ENCODE assay signal across 8 cellular contexts in the genomic region with DNA sequence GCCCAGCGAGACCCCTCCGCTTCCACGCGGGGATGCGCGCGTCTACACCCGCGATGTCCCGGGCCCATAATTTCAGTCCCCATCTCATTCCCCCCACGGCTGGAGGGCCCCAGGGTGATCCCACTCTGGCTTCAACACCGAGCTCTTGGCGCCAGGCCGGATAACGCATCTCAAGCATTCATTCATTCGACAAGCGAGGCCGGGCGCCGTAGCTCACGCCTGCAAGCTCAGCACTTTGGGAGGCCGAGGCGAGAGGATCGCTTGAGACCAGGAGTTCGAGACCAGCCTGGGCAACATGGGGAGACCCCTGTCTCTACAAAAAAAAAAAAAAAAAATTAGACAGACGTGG. TPM values are rescaled to one million over a fixed set of nuclear protein-coding genes. Genes with fewer than 3 reads are reported as not detected.
DNase-seq lines count a peak whose midpoint lies in the region; ATAC-seq lines count a peak whose summit lies in the region.

No MANE protein-coding gene starts in this region.

- H3K4me3 ChIP-seq in right cardiac atrium (ENCODE audit: low read length) = peak overlapping the region; percentile 29

- H3K4me1 ChIP-seq in right cardiac atrium (ENCODE audit: control insufficient read depth, insufficient read depth, low read length) = peaks cover 2% of the 10 kb centered on the region

- DNase-seq in NCI-H2029 (lab: John Stamatoyannopoulos, UW) = peak; percentile 38
- no peak for DNase-seq in NCI-H2029 treated with DMSO at 0.1 percent for 48 hours (lab: John Stamatoyannopoulos, UW)
- DNase-seq in activated CD4-positive, alpha-beta memory T cell treated with anti-CD3 and anti-CD28 coated beads for 36 hours = no peak
- peak; percentile 58 to 82 (median 75) for DNase-seq in right cardiac atrium
- DNase-seq in stimulated activated naive CD8-positive, alpha-beta T cell treated with anti-CD3 and anti-CD28 coated beads, Interleukin-15, amount 100 ng/mL, for 72 hours = no peak
- no peak for DNase-seq in A172 (ENCODE audit: low spot score)
- DNase-seq in T1000 (lab: John Stamatoyannopoulos, UW) = no peak

- CTCF ChIA-PET in activated CD4-positive, alpha-beta memory T cell treated with anti-CD3 and anti-CD28 coated beads for 36 hours (lab: Charles Lee) = interaction anchor here (1.1 to 5.4 kb wide), 10 partner anchors 8 to 166 kb away, joined by 3 to 96 read pairs (median 7); a partner anchor contains a TSS

- no peak for ATAC-seq in right cardiac atrium
- no peak for ATAC-seq in stimulated activated naive CD8-positive, alpha-beta T cell treated with anti-CD3 and anti-CD28 coated beads, Interleukin-15, amount 100 ng/mL, for 72 hours
- no peak for ATAC-seq in activated CD4-positive, CD25-positive, alpha-beta regulatory T cell treated with anti-CD3 and anti-CD28 coated beads, Interleukin-2, amount 50 U/mL, for 24 hours

- no peaks in the 10 kb centered on the region for H3K27me3 Mint-ChIP-seq in activated CD4-positive, alpha-beta memory T cell treated with anti-CD3 and anti-CD28 coated beads for 36 hours
- no peaks in the 10 kb centered on the region for H3K27me3 Mint-ChIP-seq in stimulated activated naive CD8-positive, alpha-beta T cell treated with anti-CD3 and anti-CD28 coated beads, Interleukin-15, amount 100 ng/mL, for 72 hours

- no peaks in the 10 kb centered on the region for H3K9me3 ChIP-seq in right cardiac atrium (ENCODE audit: control insufficient read depth, low read length)

- H3K4me3 Mint-ChIP-seq in activated CD4-positive, alpha-beta memory T cell treated with anti-CD3 and anti-CD28 coated beads for 36 hours = peak overlapping the region; percentile 62
- peak overlapping the region; percentile 55 to 77 for H3K4me3 Mint-ChIP-seq in stimulated activated naive CD8-positive, alpha-beta T cell treated with anti-CD3 and anti-CD28 coated beads, Interleukin-15, amount 100 ng/mL, for 72 hours

- H3K27ac ChIP-seq in right cardiac atrium (ENCODE audit: low read length) = no peak overlapping the region

- POLR2A ChIA-PET in activated CD4-positive, alpha-beta memory T cell treated with anti-CD3 and anti-CD28 coated beads for 36 hours (lab: Charles Lee) = interaction anchor here (0.8 to 5.7 kb wide), 5 partner anchors 9 to 98 kb away, joined by 4 to 75 read pairs (median 14); a partner anchor contains a TSS

- peaks cover 25% of the 10 kb centered on the region for H3K36me3 Mint-ChIP-seq in activated CD4-positive, alpha-beta memory T cell treated with anti-CD3 and anti-CD28 coated beads for 36 hours

- WGBS in right cardiac atrium = 21% methylated on average over 26 of the region's 26 CpGs

- H3K9me3 Mint-ChIP-seq in activated CD4-positive, alpha-beta memory T cell treated with anti-CD3 and anti-CD28 coated beads for 36 hours = no peaks in the 10 kb centered on the region
- H3K9me3 Mint-ChIP-seq in stimulated activated naive CD8-positive, alpha-beta T cell treated with anti-CD3 and anti-CD28 coated beads, Interleukin-15, amount 100 ng/mL, for 72 hours = no peaks in the 10 kb centered on the region

- H3K27me3 ChIP-seq in right cardiac atrium (ENCODE audit: control insufficient read depth, insufficient read depth) = no peaks in the 10 kb centered on the region

- peak overlapping the region; percentile 13 for H3K27ac Mint-ChIP-seq in activated CD4-positive, alpha-beta memory T cell treated with anti-CD3 and anti-CD28 coated beads for 36 hours
- H3K27ac Mint-ChIP-seq in stimulated activated naive CD8-positive, alpha-beta T cell treated with anti-CD3 and anti-CD28 coated beads, Interleukin-15, amount 100 ng/mL, for 72 hours = peak overlapping the region; percentile 69 to 71

- intact Hi-C loops in activated CD4-positive, alpha-beta memory T cell treated with anti-CD3 and anti-CD28 coated beads for 36 hours (cut with micrococcal nuclease) = loop anchor here (1.0 to 2.0 kb wide), 2 partner anchors 8 to 16 kb away; no protein-coding TSS in a partner anchor
- intact Hi-C loops in right cardiac atrium (cut with DNase I) = no loop called here

- peaks cover 32% of the 10 kb centered on the region for H3K4me1 Mint-ChIP-seq in activated CD4-positive, alpha-beta memory T cell treated with anti-CD3 and anti-CD28 coated beads for 36 hours (ENCODE audit: low read depth)
- H3K4me1 Mint-ChIP-seq in stimulated activated naive CD8-positive, alpha-beta T cell treated with anti-CD3 and anti-CD28 coated beads, Interleukin-15, amount 100 ng/mL, for 72 hours = peaks cover 54% of the 10 kb centered on the region

RNA-seq across cellular contexts. Expression of a gene that starts 5.9 kb away (rescaled TPM):
- 10 to 100 TPM; 11.8 to 12.4 TPM for total RNA-seq in activated CD4-positive, alpha-beta memory T cell treated with anti-CD3 and anti-CD28 coated beads for 36 hours
- not detected for total RNA-seq in right cardiac atrium
- polyA plus RNA-seq in right cardiac atrium = 0.25 TPM
- 0.47 and 0.86 TPM in 2 replicates for total RNA-seq in A172 (2014; rRNA removed; shearing (Covaris generic))

RNA-seq across cellular contexts. Expression of a gene that starts 9.6 kb away (rescaled TPM):
- total RNA-seq in activated CD4-positive, alpha-beta memory T cell treated with anti-CD3 and anti-CD28 coated beads for 36 hours = 100 to 1,000 TPM in 1 of 2 experiments, 10 to 100 TPM in 1; 99.2 to 107 TPM
- total RNA-seq in right cardiac atrium = 10 to 100 TPM; 16.5 to 29.4 (median 25.7) TPM
- polyA plus RNA-seq in right cardiac atrium = 25.2 TPM
- 27.6 and 34.6 TPM in 2 replicates for total RNA-seq in A172 (2014; rRNA removed; shearing (Covaris generic))

RNA-seq across cellular contexts. Expression of a gene that starts 10.5 kb away (rescaled TPM):
- total RNA-seq in activated CD4-positive, alpha-beta memory T cell treated with anti-CD3 and anti-CD28 coated beads for 36 hours = 10 to 100 TPM; 53.5 to 62.9 TPM
- total RNA-seq in right cardiac atrium = 10 to 100 TPM; 14.5 to 16.0 (median 15.2) TPM
- 16.0 TPM for polyA plus RNA-seq in right cardiac atrium
- total RNA-seq in A172 (2014; rRNA removed; shearing (Covaris generic)) = 16.5 and 20.4 TPM in 2 replicates

RNA-seq across cellular contexts. Expression of a gene that starts 14.9 kb away (rescaled TPM):
- 10 to 100 TPM; 28.4 to 29.6 TPM for total RNA-seq in activated CD4-positive, alpha-beta memory T cell treated with anti-CD3 and anti-CD28 coated beads for 36 hours
- 1 to 10 TPM; 4.4 to 6.6 (median 4.9) TPM for total RNA-seq in right cardiac atrium
- polyA plus RNA-seq in right cardiac atrium = 2.9 TPM
- total RNA-seq in A172 (2014; rRNA removed; shearing (Covaris generic)) = 1.5 and 2.9 TPM in 2 replicates

RNA-seq across cellular contexts. Expression of a gene that starts 23.1 kb away (rescaled TPM):
- 100 to 1,000 TPM; 218 to 245 TPM for total RNA-seq in activated CD4-positive, alpha-beta memory T cell treated with anti-CD3 and anti-CD28 coated beads for 36 hours
- total RNA-seq in right cardiac atrium = 100 to 1,000 TPM; 144 to 183 (median 158) TPM
- 127 TPM for polyA plus RNA-seq in right cardiac atrium
- total RNA-seq in A172 (2014; rRNA removed; shearing (Covaris generic)) = 305 and 379 TPM in 2 replicates

Comparison
In these comparisons a context has a peak if more than half of its experiments do, and no peak if none do; other contexts are left out.
1. DNase-seq: peak in NCI-H2029 (single experiment) and right cardiac atrium (3 of 3); none in NCI-H2029 treated with DMSO at 0.1 percent for 48 hours (single experiment), activated CD4-positive, alpha-beta memory T cell treated with anti-CD3 and anti-CD28 coated beads for 36 hours (single experiment), stimulated activated naive CD8-positive, alpha-beta T cell treated with anti-CD3 and anti-CD28 coated beads, Interleukin-15, amount 100 ng/mL, for 72 hours (0 of 2), A172 (single experiment) and T1000 (single experiment).